In genomic region chr22:33909075-33909458, GRCh38 we compare ENCODE assay signal across 16 cellular contexts. TPM values are rescaled to one million over a fixed set of nuclear protein-coding genes. Genes with fewer than 3 reads are reported as not detected.
DNase-seq lines count a peak whose midpoint lies in the region; ATAC-seq and TF ChIP-seq lines count a peak whose summit lies in the region.
"Had no signal": no experiment of that assay in that cellular context is flagged by ENCODE, and none has a peak within 500 bp of the region (broad histone marks: within the 10 kb centered on the region; RNA-seq: fewer than 3 reads in every experiment).

No MANE protein-coding gene starts in this region.

- no peaks in the 10 kb centered on the region for H3K27me3 ChIP-seq in ovary

- peak overlapping the region in 1 of 2 donors; percentile 55 for H3K27ac ChIP-seq in ovary
- H3K27ac ChIP-seq: 22Rv1, HL-60 had no signal

- WGBS in ovary, 3 donors, result 43 to 51% (median 49%) methylated on average over 6 of the region's 6 CpGs

- DNase-seq in Right ventricle myocardium inferior (ENCODE audit: missing footprints) (no peak), cardiac septum (ENCODE audit: low spot score) (no peak), Right ventricle myocardium superior (peak; percentile 45), ovary (peak; percentile 40 to 59 (median 49)), GDM1 (lab: John Stamatoyannopoulos, UW) (no peak), globus pallidus (ENCODE audit: low spot score) (no peak)
- DNase-seq: activated T-cell treated with anti-CD3 and anti-CD28 coated beads, Interleukin-2, amount 50 U/mL, for 1 hour; MM.1S; NCI-H2171 treated with DMSO at 0.1 percent for 48 hours; substantia nigra; SW 1271 had no signal

- intact Hi-C loops in Right ventricle myocardium inferior (cut with DNase I) (no loop called here), cardiac septum (cut with DNase I) (loop anchor here (5.0 kb wide), 1 partner anchor 37 kb away; no protein-coding TSS in a partner anchor), Right ventricle myocardium superior (cut with DNase I) (no loop called here), ovary (cut with DNase I) (loop anchor here in 1 of 4 donors (5.0 kb wide), 1 partner anchor 42 kb away; no protein-coding TSS in a partner anchor)

- peaks cover 6% of the 10 kb centered on the region for H3K4me1 ChIP-seq in ovary (ENCODE audit: insufficient read depth)

- TF ChIP-seq POLR2A in ovary (IDR thresholded peaks at IDR 0.05), result no peak

- TF ChIP-seq EP300 in ovary (IDR thresholded peaks at IDR 0.05), result no peak

- no peak overlapping the region for H3K4me3 ChIP-seq in ovary

- H3K36me3 ChIP-seq in ovary, result no peaks in the 10 kb centered on the region

- ATAC-seq in Right ventricle myocardium inferior (peak; percentile 23), Right ventricle myocardium superior (ENCODE audit: poor library complexity) (peak; percentile 71), GM19023 (IDR thresholded peaks at IDR 0.05; ENCODE audit: unreplicated experiment) (no peak), HG03378 (IDR thresholded peaks at IDR 0.05; ENCODE audit: unreplicated experiment) (no peak)
- ATAC-seq: activated CD4-positive, CD25-positive, alpha-beta regulatory T cell treated with anti-CD3 and anti-CD28 coated beads, Interleukin-2, amount 50 U/mL, for 24 hours had no signal

- TF ChIP-seq CTCF in ovary (IDR thresholded peaks at IDR 0.05), result no peak

- no peaks in the 10 kb centered on the region for H3K9me3 ChIP-seq in ovary

RNA-seq across cellular contexts. Expression of gene LARGE1, which starts 11.2 kb away (rescaled TPM):
- total RNA-seq in Right ventricle myocardium inferior, result 152 TPM
- total RNA-seq in cardiac septum, result 119 TPM
- total RNA-seq in Right ventricle myocardium superior, result 140 TPM
- total RNA-seq in ovary, result 10 to 100 TPM; 16.5 to 67.6 (median 54.3) TPM
- 10 to 100 TPM; 13.4 to 34.4 TPM for polyA plus RNA-seq in ovary

Comparison
In these comparisons a context has a peak if more than half of its experiments do, and no peak if none do; other contexts are left out.
1. DNase-seq: peak in Right ventricle myocardium superior (single experiment) and ovary (5 of 5); none in Right ventricle myocardium inferior (single experiment), cardiac septum (single experiment), GDM1 (single experiment) and globus pallidus (single experiment).
2. ATAC-seq: peak in Right ventricle myocardium inferior (single experiment) and Right ventricle myocardium superior (single experiment); none in GM19023 (single experiment) and HG03378 (single experiment).